ENCODE assay signal across 27 cellular contexts in the genomic region with DNA sequence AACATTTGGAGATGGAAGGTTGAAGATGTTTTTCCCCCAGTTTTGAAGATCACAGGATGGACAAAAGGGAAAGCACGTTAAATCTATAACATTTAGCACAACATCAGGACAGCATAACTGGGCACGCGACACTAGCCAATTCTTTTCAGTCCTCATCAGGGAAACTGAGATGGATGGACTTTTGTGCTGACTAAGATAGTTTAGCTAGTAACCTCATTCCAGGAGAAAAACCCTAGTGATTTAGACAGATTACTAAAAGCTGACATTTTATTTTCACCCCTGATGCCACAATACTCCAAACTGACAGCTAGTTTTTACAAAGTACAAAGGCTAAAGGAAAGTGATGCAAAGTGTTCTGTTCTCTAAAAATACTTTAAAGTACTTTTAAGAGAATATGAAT. TPM values are rescaled to one million over a fixed set of nuclear protein-coding genes. Genes with fewer than 3 reads are reported as not detected.
DNase-seq lines count a peak whose midpoint lies in the region; ATAC-seq, FAIRE-seq and TF ChIP-seq lines count a peak whose summit lies in the region.
"Had no signal": no experiment of that assay in that cellular context is flagged by ENCODE, and none has a peak within 500 bp of the region (broad histone marks: within the 10 kb centered on the region; RNA-seq: fewer than 3 reads in every experiment).

No MANE protein-coding gene starts in this region.

- FAIRE-seq in A549 (lab: Jason Lieb, UNC), result no peak
- FAIRE-seq in HTR-8/SVneo (lab: Jason Lieb, UNC), result peak; percentile 28
- peak; percentile 61 for FAIRE-seq in GM12878 (lab: Jason Lieb, UNC)
- FAIRE-seq: GM12891, GM19239 had no signal

- H4K20me1 ChIP-seq in GM12878 (ENCODE audit: control insufficient read depth, insufficient read depth), result no peaks in the 10 kb centered on the region
- H4K20me1 ChIP-seq: BLaER1 had no signal

- TF ChIP-seq CTCF in A549 (IDR thresholded peaks at IDR 0.05) (no peak), GM12878 (IDR thresholded peaks at IDR 0.05 in 2 of 3, conservative IDR thresholded peaks at IDR 0.05 in 1 of 3; ENCODE audit: control insufficient read depth in 2 of 3, extremely low read depth in 1 of 3, insufficient read depth in 1 of 3, low read depth in 3 of 3, low read length in 3 of 3) (no peak), thyroid gland (IDR thresholded peaks at IDR 0.05) (no peak), gastroesophageal sphincter (IDR thresholded peaks at IDR 0.05) (no peak)

- TF ChIP-seq RAD21 in A549 (conservative IDR thresholded peaks at IDR 0.05 in 1 of 2, IDR thresholded peaks at IDR 0.05 in 1 of 2) (no peak), GM12878 (IDR thresholded peaks at IDR 0.05; ENCODE audit: insufficient read depth, low read depth, low read length) (no peak)

- H3K27ac ChIP-seq in A549 (no peak overlapping the region), GM12878 (ENCODE audit: control insufficient read depth, insufficient read depth) (no peak overlapping the region), thyroid gland (peak overlapping the region; percentile 7 to 83 (median 10)), gastroesophageal sphincter (no peak overlapping the region)
- H3K27ac ChIP-seq: BLaER1 had no signal

- peaks cover 9% of the 10 kb centered on the region; the same call in 2 of the 3 replicates for H3K9me3 ChIP-seq in A549
- no peaks in the 10 kb centered on the region; the same call in 2 of the 3 replicates for H3K9me3 ChIP-seq in GM12878 (replicated peaks; ENCODE audit: control insufficient read depth, insufficient read depth, low read length)
- H3K9me3 ChIP-seq in thyroid gland, result no peaks in the 10 kb centered on the region
- peaks cover 0 to 10% (median 0%) of the 10 kb centered on the region in 3 donors for H3K9me3 ChIP-seq in gastroesophageal sphincter
- H3K9me3 ChIP-seq: BE2C had no signal

- DNase-seq in A549 (ENCODE audit: low read depth in 1 of 2, low spot score in 1 of 2) (no peak), HTR-8/SVneo (ENCODE audit: insufficient read length, low spot score) (no peak), GM12878 (ENCODE audit: low read depth, low spot score) (no peak), thyroid gland (no peak), midbrain (lab: John Stamatoyannopoulos, UW) (no peak), A172 (ENCODE audit: low spot score) (no peak)
- DNase-seq: 8988T; ACHN; BE2C; C1 segment of cervical spinal cord; CD4-positive, alpha-beta memory T cell; CD4-positive, CD25-positive, alpha-beta regulatory T cell; CD8-positive, alpha-beta memory T cell; COR-L47; DMS 273 treated with DMSO at 0.1 percent for 48 hours; DMS153; DMS53; DMS79; DND-41; EL; GDM1 had no signal

- H3K27me3 ChIP-seq in GM12878 (replicated peaks in 1 of 2; ENCODE audit: control insufficient read depth in 2 of 2, insufficient read depth in 2 of 2, low read length in 1 of 2) (no peaks in the 10 kb centered on the region), thyroid gland (no peaks in the 10 kb centered on the region), gastroesophageal sphincter (no peaks in the 10 kb centered on the region)
- H3K27me3 ChIP-seq: BE2C, BLaER1 had no signal

- CTCF ChIA-PET in A549 (lab: Yijun Ruan, JAX), result interaction anchor here (0.7 to 1.3 kb wide), 2 partner anchors 17 to 85 kb away, joined by 3 read pairs; no protein-coding TSS in a partner anchor
- CTCF ChIA-PET in GM12878 (lab: Yijun Ruan, JAX), result interaction anchor here (0.7 kb wide), 1 partner anchor 144 kb away, joined by 3 read pairs; no protein-coding TSS in a partner anchor

- H3K4me3 ChIP-seq in A549 (no peak overlapping the region), GM12878 (no peak overlapping the region), thyroid gland (replicated peaks in 1 of 3) (no peak overlapping the region), gastroesophageal sphincter (no peak overlapping the region)
- H3K4me3 ChIP-seq: BLaER1 had no signal

- no peak overlapping the region for H3K4me2 ChIP-seq in A549
- no peak overlapping the region for H3K4me2 ChIP-seq in GM12878 (ENCODE audit: control insufficient read depth, insufficient read depth)
- H3K4me2 ChIP-seq: BLaER1 had no signal

- H3K79me2 ChIP-seq in GM12878 (ENCODE audit: control insufficient read depth, insufficient read depth, low read length), result no peaks in the 10 kb centered on the region

- H3K4me1 ChIP-seq in A549, result no peaks in the 10 kb centered on the region
- H3K4me1 ChIP-seq in GM12878 (ENCODE audit: control insufficient read depth, insufficient read depth, low read length), result no peaks in the 10 kb centered on the region
- H3K4me1 ChIP-seq in thyroid gland, result peaks cover 74 to 81% of the 10 kb centered on the region in 2 donors
- H3K4me1 ChIP-seq in gastroesophageal sphincter, result no peaks in the 10 kb centered on the region
- H3K4me1 ChIP-seq: BE2C, BLaER1 had no signal

- TF ChIP-seq EP300 in A549 (IDR thresholded peaks at IDR 0.05), result no peak
- TF ChIP-seq EP300 in GM12878 (IDR thresholded peaks at IDR 0.05; ENCODE audit: borderline replicate concordance in 1 of 2, control insufficient read depth in 1 of 2, low read depth in 2 of 2, low read length in 2 of 2), result no peak
- no peak for TF ChIP-seq EP300 in gastroesophageal sphincter (IDR thresholded peaks at IDR 0.05)

- BruUV-seq in GM12878 (replicated peaks; lab: Mats Ljungman, UMichigan), result no TSS peak

- RAD21 ChIA-PET in GM12878 (lab: Charles Lee; ENCODE audit: unreplicated experiment), result no interaction called here

- over 99% methylated on average over 3 of the region's 3 CpGs for WGBS in A549 (ENCODE audit: missing lambda C conversion rate)
- WGBS in GM12878 (ENCODE audit: insufficient coverage, insufficient replicate concordance, low lambda C conversion rate, missing lambda C conversion rate), result 76% methylated on average over 3 of the region's 3 CpGs
- 92 to 96% methylated on average over 3 of the region's 3 CpGs for WGBS in thyroid gland, 2 donors
- WGBS in gastroesophageal sphincter (ENCODE audit: low coverage in 1 of 2), 2 donors, result 93 to 97% methylated on average over 3 of the region's 3 CpGs

- POLR2A ChIA-PET in A549 (lab: Yijun Ruan, JAX) (no interaction called here), GM12878 (lab: Charles Lee) (no interaction called here)

- ATAC-seq in A549 (no peak), GM12878 (no peak), gastroesophageal sphincter (no peak)

- intact Hi-C loops in GM12878 (cut with micrococcal nuclease; ENCODE audit: unreplicated experiment) (no loop called here), thyroid gland (cut with DNase I) (no loop called here)

- no peak for TF ChIP-seq POLR2A in A549 (IDR thresholded peaks at IDR 0.05; ENCODE audit: low read length)
- TF ChIP-seq POLR2A in GM12878 (IDR thresholded peaks at IDR 0.05; ENCODE audit: low read depth, low read length), result no peak
- TF ChIP-seq POLR2A in thyroid gland (IDR thresholded peaks at IDR 0.05), result no peak
- no peak for TF ChIP-seq POLR2A in gastroesophageal sphincter (IDR thresholded peaks at IDR 0.05)

- H2AFZ ChIP-seq in GM12878 (ENCODE audit: control insufficient read depth, low read depth, low read length), result no peak overlapping the region

- no peak overlapping the region for H3K9ac ChIP-seq in GM12878 (ENCODE audit: control insufficient read depth, insufficient read depth, low read length)
- H3K9ac ChIP-seq: BLaER1 had no signal

- H3K36me3 ChIP-seq in GM12878 (ENCODE audit: control insufficient read depth in 2 of 2, insufficient read depth in 2 of 2, low read length in 1 of 2) (no peaks in the 10 kb centered on the region), thyroid gland (no peaks in the 10 kb centered on the region), gastroesophageal sphincter (no peaks in the 10 kb centered on the region)
- H3K36me3 ChIP-seq: BE2C, BLaER1 had no signal

- in situ Hi-C loops in GM12878 (cut with MboI), result no loop called here

- SMC1A ChIA-PET in GM12878 (lab: Charles Lee; ENCODE audit: uncharacterized antibody, unreplicated experiment), result interaction anchor here (0.8 kb wide), 1 partner anchor 30 kb away, joined by 3 read pairs; no protein-coding TSS in a partner anchor

TF ChIP-seq in A549, 52 proteins besides CTCF, POLR2A, EP300 and RAD21:
- TF ChIP-seq CHD4 (IDR thresholded peaks at IDR 0.05; ENCODE audit: borderline replicate concordance) (no peak), MAFK (IDR thresholded peaks at IDR 0.05; ENCODE audit: partially characterized antibody) (peak; percentile 81)

TF ChIP-seq in GM12878, 131 proteins besides CTCF, POLR2A, EP300 and RAD21:
- TF ChIP-seq MXI1 (IDR thresholded peaks at IDR 0.05; ENCODE audit: low read depth, low read length), result no peak
- TF ChIP-seq HDGF (IDR thresholded peaks at IDR 0.05), result no peak
- TF ChIP-seq SIX5 (IDR thresholded peaks at IDR 0.05; ENCODE audit: low read depth, low read length, severe bottlenecking), result no peak
- no peak for TF ChIP-seq NBN (IDR thresholded peaks at IDR 0.05)

RNA-seq across cellular contexts. Expression of a gene that starts 53.3 kb away (rescaled TPM):
- 18.6 and 22.0 TPM in 2 replicates for polyA plus RNA-seq in A549 (2011; rRNA removed)
- 4.2 and 5.0 TPM in 2 replicates for polyA plus RNA-seq in A549 (2012; cell fraction: cytosol; rRNA removed)
- 2.2 and 3.2 TPM in 2 replicates for polyA plus RNA-seq in A549 (2012; cell fraction: nucleus; rRNA removed)
- polyA plus RNA-seq in A549 (2017; fragmentation: RNase III; extraction: RNeasy Plus Mini Kit Qiagen cat#74134 plus additional on column Dnase treatment), result 7.9 to 8.0 TPM (median 7.9 TPM) in 3 replicates
- polyA minus RNA-seq in A549 (2011; rRNA and poly(A)+ RNA removed), result 14.0 and 14.7 TPM in 2 replicates
- total RNA-seq in GM12878 (2013; cell fraction: nucleolus; rRNA removed), result 0.56 and 0.71 TPM in 2 replicates
- 0.05 and 0.11 TPM in 2 replicates for total RNA-seq in GM12878 (2014; rRNA removed)
- total RNA-seq in GM12878 (2014; rRNA removed; fragmentation: Illumina TruSeq; extraction: Trizol), result 0.13 and 0.14 TPM in 2 replicates
- total RNA-seq in GM12878 (2021), result 0.16 and 0.28 TPM in 2 replicates
- polyA plus RNA-seq in GM12878 (2011; ENCODE audit: low read depth), result 0.33 TPM
- 0.75 and 1.6 TPM in 2 replicates for polyA plus RNA-seq in GM12878 (2011; rRNA removed)
- 0.18 and 0.40 TPM in 2 replicates for polyA plus RNA-seq in GM12878 (2011; cell fraction: cytosol; rRNA removed)
- 0.39 and 0.61 TPM in 2 replicates for polyA plus RNA-seq in GM12878 (2011; cell fraction: nucleus; rRNA removed)
- polyA plus RNA-seq in GM12878 (2012), result 0.54 and 0.59 TPM in 2 replicates
- polyA plus RNA-seq in GM12878 (2014; fragmentation: Illumina TruSeq; extraction: Trizol), result 0.13 and 0.35 TPM in 2 replicates
- polyA plus RNA-seq in GM12878 (2014; fragmentation: Nextera tagmentation; extraction: Ambion mirVana), result under 1 TPM; 0.04 to 0.13 TPM
- 0.05 and 0.24 TPM in 2 replicates for polyA plus RNA-seq in GM12878 (2014; rRNA removed)
- under 1 TPM in 1 of 2 experiments, not detected in 1; 0.08 TPM for polyA plus RNA-seq in GM12878 (2016; fragmentation: Nextera tagmentation; extraction: Ambion mirVana)
- polyA minus RNA-seq in GM12878 (2011; rRNA and poly(A)+ RNA removed), result 0.46 and 0.88 TPM in 2 replicates
- polyA minus RNA-seq in GM12878 (2011; cell fraction: cytosol; rRNA and poly(A)+ RNA removed), result 0.27 TPM in 1 of 2 replicates, not detected in the other
- 0.12 and 0.19 TPM in 2 replicates for polyA minus RNA-seq in GM12878 (2011; cell fraction: nucleus; rRNA and poly(A)+ RNA removed)
- total RNA-seq in thyroid gland, result 10 to 100 TPM; 56.4 to 72.7 (median 71.0) TPM
- 1 to 10 TPM in 3 of 4 donors, not detected in 1; 1.2 to 1.7 (median 1.4) TPM for total RNA-seq in gastroesophageal sphincter
- 0.93 and 1.7 TPM in 2 replicates for total RNA-seq in A172 (2014; rRNA removed; shearing (Covaris generic))
- total RNA-seq: A673; CD4-positive, alpha-beta memory T cell; CD4-positive, CD25-positive, alpha-beta regulatory T cell had no signal
- polyA plus RNA-seq: CD14-positive monocyte; CD4-positive, alpha-beta memory T cell; CD4-positive, CD25-positive, alpha-beta regulatory T cell; CD8-positive, alpha-beta memory T cell had no signal

Comparison
In these comparisons a context has a peak if more than half of its experiments do, and no peak if none do; other contexts are left out.
1. H3K27ac ChIP-seq: peak in thyroid gland (3 of 3); none in A549 (0 of 2), GM12878 (single experiment) and gastroesophageal sphincter (0 of 4).
2. RNA of a gene that starts 53.3 kb away (total RNA-seq): 56.4 to 72.7 TPM in thyroid gland; 0.93 to 1.7 TPM in A172, 1.2 to 1.7 TPM in gastroesophageal sphincter and 0.05 to 0.71 TPM in GM12878; every median in the first group is over 10 times any median in the second.